In the genomic region with DNA sequence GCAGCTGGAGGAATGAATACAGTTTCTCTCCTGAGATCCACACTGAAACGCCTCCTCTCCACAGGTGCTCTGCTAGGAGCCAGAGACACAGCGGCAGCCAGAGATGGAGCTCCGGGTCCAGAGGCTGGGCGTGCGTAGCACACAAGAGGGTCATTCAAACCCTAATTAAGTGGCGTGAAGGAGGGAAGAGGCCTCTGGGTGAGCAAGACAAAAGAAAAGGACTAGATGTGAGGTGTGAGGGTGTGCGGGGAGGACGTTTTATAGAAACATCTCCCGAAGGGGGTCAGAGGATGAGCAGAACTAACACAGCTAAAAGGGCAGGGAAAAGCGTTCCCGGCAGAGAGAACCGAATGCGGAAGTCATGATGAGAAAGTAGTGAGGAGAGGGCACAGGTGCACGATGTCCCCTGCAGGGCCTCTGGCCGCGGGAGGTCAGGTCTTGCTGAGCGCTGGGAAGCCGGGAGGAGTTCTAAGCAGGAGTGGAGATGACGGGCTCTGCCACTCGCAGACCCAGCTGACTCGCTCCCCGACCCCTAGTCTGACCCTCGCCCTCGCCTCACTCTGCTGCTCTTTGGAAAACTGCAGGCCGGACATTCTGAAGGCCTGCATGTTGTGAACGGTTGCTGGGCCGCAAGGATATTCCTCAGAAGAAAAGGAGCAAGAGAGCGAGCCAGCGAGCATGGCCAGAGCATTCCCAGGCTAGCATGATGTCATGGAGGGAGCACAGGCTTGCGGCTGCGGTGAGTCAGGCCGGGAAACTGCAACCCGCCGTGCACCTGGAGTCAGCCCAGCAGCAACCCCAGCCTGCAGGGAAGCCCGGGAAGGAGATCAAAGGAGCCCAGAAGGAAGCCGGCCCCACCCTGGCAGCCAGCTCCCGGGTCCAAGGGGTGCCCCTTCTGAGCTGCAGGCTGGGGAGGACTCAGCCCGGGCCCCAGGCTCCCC, we compare ENCODE assay signal across 9 cellular contexts. TPM values are rescaled to one million over a fixed set of nuclear protein-coding genes. Genes with fewer than 3 reads are reported as not detected.
DNase-seq lines count a peak whose midpoint lies in the region; ATAC-seq and TF ChIP-seq lines count a peak whose summit lies in the region.
"Had no signal": no experiment of that assay in that cellular context is flagged by ENCODE, and none has a peak within 500 bp of the region (broad histone marks: within the 10 kb centered on the region; RNA-seq: fewer than 3 reads in every experiment).

No MANE protein-coding gene starts in this region.

- ATAC-seq in HG02642 (IDR thresholded peaks at IDR 0.05; ENCODE audit: poor library complexity, unreplicated experiment) (no peak), HG02763 (IDR thresholded peaks at IDR 0.05; ENCODE audit: unreplicated experiment) (no peak)

- peak overlapping the region; percentile 19 to 86 (median 68) for H3K27ac Mint-ChIP-seq in nephron

- TF ChIP-seq CTCF in epithelial cell of proximal tubule (conservative IDR thresholded peaks at IDR 0.05; ENCODE audit: low read depth, low read length): no peak
- no peak for TF ChIP-seq CTCF in nephron (IDR thresholded peaks at IDR 0.05; ENCODE audit: unreplicated experiment in 3 of 3)

- peaks cover 8% of the 10 kb centered on the region for H3K36me3 Mint-ChIP-seq in nephron (ENCODE audit: low read depth)

- peaks cover 32% of the 10 kb centered on the region for H3K27me3 Mint-ChIP-seq in nephron (ENCODE audit: low read depth)

- peaks cover 1% of the 10 kb centered on the region for H3K9me3 Mint-ChIP-seq in nephron

- peak overlapping the region in 1 of 3 experiments; percentile 38 for H3K4me3 Mint-ChIP-seq in nephron

- peaks cover 28% of the 10 kb centered on the region for H3K4me1 Mint-ChIP-seq in nephron

- DNase-seq in AG20443 (ENCODE audit: low spot score) (peak; percentile 97), NCI-H2227 (lab: John Stamatoyannopoulos, UW; ENCODE audit: unreplicated experiment) (peak; percentile 18), epithelial cell of proximal tubule (ENCODE audit: low read depth) (peak; percentile 52), NCI-H128 (lab: John Stamatoyannopoulos, UW; ENCODE audit: unreplicated experiment) (no peak)
- DNase-seq in stimulated activated CD4-positive, alpha-beta T cell treated with anti-CD3 and anti-CD28 coated beads, Interleukin-4, amount 100 ng/mL, for 4 hours: no peak
- DNase-seq: NCI-H774 had no signal

- no peak overlapping the region for H3K4me3 ChIP-seq in epithelial cell of proximal tubule (ENCODE audit: low read depth, low read length)

RNA-seq across cellular contexts. Expression of a gene that starts 54.2 kb away (rescaled TPM):
- 3.7 and 5.5 TPM in 2 replicates for total RNA-seq in epithelial cell of proximal tubule

Comparison
In these comparisons a context has a peak if more than half of its experiments do, and no peak if none do; other contexts are left out.
1. DNase-seq: peak in AG20443 (single experiment), NCI-H2227 (single experiment) and epithelial cell of proximal tubule (single experiment); none in NCI-H128 (single experiment) and stimulated activated CD4-positive, alpha-beta T cell treated with anti-CD3 and anti-CD28 coated beads, Interleukin-4, amount 100 ng/mL, for 4 hours (0 of 2).